In genomic region chr11:117279711-117280376, GRCh38 we compare ENCODE assay signal across 17 cellular contexts. TPM values are rescaled to one million over a fixed set of nuclear protein-coding genes. Genes with fewer than 3 reads are reported as not detected.
A peak's percentile ranks its signal among the peaks of the same experiment; 100 is the strongest.
DNase-seq lines count a peak whose midpoint lies in the region; ATAC-seq and TF ChIP-seq lines count a peak whose summit lies in the region.
"Had no signal": no experiment of that assay in that cellular context is flagged by ENCODE, and none has a peak within 500 bp of the region (broad histone marks: within the 10 kb centered on the region; RNA-seq: fewer than 3 reads in every experiment).

No MANE protein-coding gene starts in this region.

- CTCF ChIA-PET in CD4-positive, alpha-beta T cell (lab: Charles Lee) = no interaction called here
- CTCF ChIA-PET in CD8-positive, alpha-beta memory T cell (lab: Charles Lee) = interaction anchor here (1.0 to 1.1 kb wide), 2 partner anchors 16 to 49 kb away, joined by 3 read pairs; no protein-coding TSS in a partner anchor

- no peak for TF ChIP-seq CTCF in CD4-positive, alpha-beta T cell (IDR thresholded peaks at IDR 0.05)
- TF ChIP-seq CTCF in VCaP (conservative IDR thresholded peaks at IDR 0.05) (no peak), hepatocyte (IDR thresholded peaks at IDR 0.05; ENCODE audit: poor library complexity) (no peak)

- peaks cover 13% of the 10 kb centered on the region for H3K36me3 ChIP-seq in CD8-positive, alpha-beta memory T cell (ENCODE audit: insufficient read depth, low read length)
- H3K36me3 ChIP-seq in hepatocyte (replicated peaks; ENCODE audit: insufficient read depth, low read depth) = no peaks in the 10 kb centered on the region

- H3K9me2 ChIP-seq in hepatocyte (replicated peaks; ENCODE audit: insufficient read depth) = no peaks in the 10 kb centered on the region

- H3K4me1 ChIP-seq in CD8-positive, alpha-beta memory T cell (ENCODE audit: insufficient read depth, low read length) = no peaks in the 10 kb centered on the region
- no peaks in the 10 kb centered on the region for H3K4me1 ChIP-seq in hepatocyte (ENCODE audit: insufficient read depth)
- H3K4me1 ChIP-seq: adrenal gland, BE2C, gastrocnemius medialis, transverse colon had no signal

- H3K4me2 ChIP-seq in hepatocyte = no peak overlapping the region

- no peak for DNase-seq in CD4-positive, alpha-beta T cell
- DNase-seq in CD8-positive, alpha-beta memory T cell = peak in 1 of 5 donors; percentile 29
- DNase-seq in hepatocyte (ENCODE audit: low spot score) (no peak), NCI-H82 treated with DMSO at 0.1 percent for 48 hours (lab: John Stamatoyannopoulos, UW; ENCODE audit: unreplicated experiment) (no peak), NCI-H1930 (lab: John Stamatoyannopoulos, UW) (no peak)
- DNase-seq: adrenal gland, BE2C, gastrocnemius medialis, left ventricle myocardium superior, NCI-H2081, NCI-H524 treated with DMSO at 0.1 percent for 48 hours, transverse colon had no signal

- H3K4me3 Mint-ChIP-seq in CD4-positive, alpha-beta T cell = peak overlapping the region; percentile 83
- H3K4me3 Mint-ChIP-seq in CD8-positive, alpha-beta memory T cell = peak overlapping the region; percentile 74 to 87 (median 80)
- H3K4me3 Mint-ChIP-seq: natural killer cell treated with Interleukin-12 subunit alpha and Interleukin-12 subunit beta and Interleukin-15 and Interleukin-18, amount 100 ng/mL, for 72 hours had no signal

- intact Hi-C loops in CD4-positive, alpha-beta T cell (cut with DNase I, micrococcal nuclease) = no loop called here

- peaks cover 44% of the 10 kb centered on the region for H3K4me1 Mint-ChIP-seq in CD4-positive, alpha-beta T cell (ENCODE audit: low read depth)
- H3K4me1 Mint-ChIP-seq in CD8-positive, alpha-beta memory T cell = peaks cover 52 to 71% (median 70%) of the 10 kb centered on the region in 3 donors

- no peaks in the 10 kb centered on the region for H4K20me1 ChIP-seq in hepatocyte (ENCODE audit: insufficient read depth, poor library complexity, severe bottlenecking)

- no peak overlapping the region for H2AFZ ChIP-seq in hepatocyte

- H3K27ac Mint-ChIP-seq in CD4-positive, alpha-beta T cell = peak overlapping the region; percentile 78
- H3K27ac Mint-ChIP-seq in CD8-positive, alpha-beta memory T cell = peak overlapping the region; percentile 73 to 98 (median 92)
- H3K27ac Mint-ChIP-seq: natural killer cell treated with Interleukin-12 subunit alpha and Interleukin-12 subunit beta and Interleukin-15 and Interleukin-18, amount 100 ng/mL, for 72 hours; progenitor cell of endocrine pancreas had no signal

- no peaks in the 10 kb centered on the region for H3K79me2 ChIP-seq in hepatocyte

- ATAC-seq in CD4-positive, alpha-beta T cell (ENCODE audit: poor library complexity) = peak; percentile 57
- ATAC-seq in GM18502 (IDR thresholded peaks at IDR 0.05; ENCODE audit: poor library complexity, unreplicated experiment) = no peak
- ATAC-seq: gastrocnemius medialis; left ventricle myocardium superior; natural killer cell treated with Interleukin-12 subunit alpha and Interleukin-12 subunit beta and Interleukin-15 and Interleukin-18, amount 100 ng/mL, for 72 hours had no signal

- H3K4me3 ChIP-seq in CD8-positive, alpha-beta memory T cell (ENCODE audit: low read length) = no peak overlapping the region
- no peak overlapping the region for H3K4me3 ChIP-seq in hepatocyte
- H3K4me3 ChIP-seq: adrenal gland, gastrocnemius medialis, HAP-1, transverse colon had no signal

- no peak overlapping the region for H3K27ac ChIP-seq in CD4-positive, alpha-beta T cell (ENCODE audit: low read depth, low read length)
- H3K27ac ChIP-seq in CD8-positive, alpha-beta memory T cell (ENCODE audit: low read depth, low read length) = no peak overlapping the region
- peak overlapping the region; percentile 55 for H3K27ac ChIP-seq in VCaP
- H3K27ac ChIP-seq in hepatocyte = peak overlapping the region; percentile 39
- H3K27ac ChIP-seq: gastrocnemius medialis had no signal

- 58% methylated on average over 4 of the region's 4 CpGs for WGBS in hepatocyte (ENCODE audit: low lambda C conversion rate, missing lambda C conversion rate)

- peaks cover 2% of the 10 kb centered on the region for H3K9me3 Mint-ChIP-seq in CD4-positive, alpha-beta T cell
- no peaks in the 10 kb centered on the region for H3K9me3 Mint-ChIP-seq in CD8-positive, alpha-beta memory T cell
- H3K9me3 Mint-ChIP-seq: natural killer cell treated with Interleukin-12 subunit alpha and Interleukin-12 subunit beta and Interleukin-15 and Interleukin-18, amount 100 ng/mL, for 72 hours had no signal

- no peaks in the 10 kb centered on the region for H3K9me3 ChIP-seq in CD4-positive, alpha-beta T cell (ENCODE audit: control insufficient read depth, low read length)
- no peaks in the 10 kb centered on the region for H3K9me3 ChIP-seq in CD8-positive, alpha-beta memory T cell (ENCODE audit: low read length)
- H3K9me3 ChIP-seq in hepatocyte (ENCODE audit: low read depth) = no peaks in the 10 kb centered on the region
- H3K9me3 ChIP-seq: adrenal gland, BE2C, gastrocnemius medialis, HAP-1, transverse colon had no signal

- POLR2A ChIA-PET in CD4-positive, alpha-beta T cell (lab: Charles Lee) = interaction anchor here (0.6 to 1.9 kb wide), 4 partner anchors 48 to 136 kb away, joined by 3 to 7 read pairs (median 4); partner anchors contain the start of genes CEP164, PAFAH1B2 and PCSK7
- POLR2A ChIA-PET in CD8-positive, alpha-beta memory T cell (lab: Charles Lee) = no interaction called here

- H3K36me3 Mint-ChIP-seq in CD4-positive, alpha-beta T cell (ENCODE audit: low read depth) = peaks cover 71% of the 10 kb centered on the region
- H3K36me3 Mint-ChIP-seq in CD8-positive, alpha-beta memory T cell = peaks cover 4 to 48% (median 21%) of the 10 kb centered on the region in 3 donors

- no peaks in the 10 kb centered on the region for H3K27me3 ChIP-seq in CD4-positive, alpha-beta T cell (ENCODE audit: control insufficient read depth, insufficient read depth, low read length)
- no peaks in the 10 kb centered on the region for H3K27me3 ChIP-seq in CD8-positive, alpha-beta memory T cell (ENCODE audit: insufficient read depth, low read length, poor library complexity, severe bottlenecking)
- no peaks in the 10 kb centered on the region for H3K27me3 ChIP-seq in hepatocyte
- H3K27me3 ChIP-seq: adrenal gland, BE2C, gastrocnemius medialis, transverse colon had no signal

- no peaks in the 10 kb centered on the region for H3K27me3 Mint-ChIP-seq in CD4-positive, alpha-beta T cell
- no peaks in the 10 kb centered on the region for H3K27me3 Mint-ChIP-seq in CD8-positive, alpha-beta memory T cell
- H3K27me3 Mint-ChIP-seq: natural killer cell treated with Interleukin-12 subunit alpha and Interleukin-12 subunit beta and Interleukin-15 and Interleukin-18, amount 100 ng/mL, for 72 hours; progenitor cell of endocrine pancreas had no signal

RNA-seq across cellular contexts. Expression of gene BACE1-AS, which starts 11.3 kb away (rescaled TPM):
- 1 to 10 TPM in 1 of 2 experiments, under 1 TPM in 1; 0.99 to 1.2 TPM for total RNA-seq in CD4-positive, alpha-beta T cell
- 1 to 10 TPM; 3.8 to 4.5 TPM for total RNA-seq in CD8-positive, alpha-beta memory T cell
- 1.3 TPM for polyA plus RNA-seq in CD8-positive, alpha-beta memory T cell
- total RNA-seq in hepatocyte = 3.6 and 3.9 TPM in 2 replicates
- 2.1 and 3.9 TPM in 2 replicates for polyA plus RNA-seq in hepatocyte

RNA-seq across cellular contexts. Expression of gene BACE1, which starts 36.2 kb away (rescaled TPM):
- total RNA-seq in CD4-positive, alpha-beta T cell = under 1 TPM; 0.38 to 0.59 TPM
- total RNA-seq in CD8-positive, alpha-beta memory T cell = 1 to 10 TPM; 2.5 to 2.9 TPM
- 2.0 TPM for polyA plus RNA-seq in CD8-positive, alpha-beta memory T cell
- 17.9 and 22.6 TPM in 2 replicates for total RNA-seq in hepatocyte
- polyA plus RNA-seq in hepatocyte = 12.7 and 17.5 TPM in 2 replicates

RNA-seq across cellular contexts. Expression of gene RNF214, which starts 47.4 kb away (rescaled TPM):
- total RNA-seq in CD4-positive, alpha-beta T cell = 10 to 100 TPM; 12.9 to 15.8 TPM
- 10 to 100 TPM; 25.1 to 25.3 TPM for total RNA-seq in CD8-positive, alpha-beta memory T cell
- 35.0 TPM for polyA plus RNA-seq in CD8-positive, alpha-beta memory T cell
- total RNA-seq in hepatocyte = 11.1 and 12.5 TPM in 2 replicates
- polyA plus RNA-seq in hepatocyte = 26.2 and 27.0 TPM in 2 replicates

RNA-seq across cellular contexts. Expression of gene CEP164, which starts 47.8 kb away (rescaled TPM):
- total RNA-seq in CD4-positive, alpha-beta T cell = 10 to 100 TPM; 33.0 to 36.7 TPM
- total RNA-seq in CD8-positive, alpha-beta memory T cell = 10 to 100 TPM; 34.6 to 40.5 TPM
- 25.7 TPM for polyA plus RNA-seq in CD8-positive, alpha-beta memory T cell
- 7.1 and 18.3 TPM in 2 replicates for total RNA-seq in hepatocyte
- 19.9 and 31.9 TPM in 2 replicates for polyA plus RNA-seq in hepatocyte

RNA-seq across cellular contexts. Expression of gene PCSK7, which starts 48.0 kb away (rescaled TPM):
- 100 to 1,000 TPM; 229 to 247 TPM for total RNA-seq in CD4-positive, alpha-beta T cell
- total RNA-seq in CD8-positive, alpha-beta memory T cell = 100 to 1,000 TPM in 1 of 2 experiments, 10 to 100 TPM in 1; 99.6 to 101 TPM
- polyA plus RNA-seq in CD8-positive, alpha-beta memory T cell = 81.7 TPM
- total RNA-seq in hepatocyte = 21.9 and 25.9 TPM in 2 replicates
- 33.0 and 33.2 TPM in 2 replicates for polyA plus RNA-seq in hepatocyte

Comparison
In these comparisons a context has a peak if more than half of its experiments do, and no peak if none do; other contexts are left out.
1. H3K27ac ChIP-seq: peak in VCaP (single experiment) and hepatocyte (single experiment); none in CD4-positive, alpha-beta T cell (single experiment) and CD8-positive, alpha-beta memory T cell (single experiment).